In the genomic region with DNA sequence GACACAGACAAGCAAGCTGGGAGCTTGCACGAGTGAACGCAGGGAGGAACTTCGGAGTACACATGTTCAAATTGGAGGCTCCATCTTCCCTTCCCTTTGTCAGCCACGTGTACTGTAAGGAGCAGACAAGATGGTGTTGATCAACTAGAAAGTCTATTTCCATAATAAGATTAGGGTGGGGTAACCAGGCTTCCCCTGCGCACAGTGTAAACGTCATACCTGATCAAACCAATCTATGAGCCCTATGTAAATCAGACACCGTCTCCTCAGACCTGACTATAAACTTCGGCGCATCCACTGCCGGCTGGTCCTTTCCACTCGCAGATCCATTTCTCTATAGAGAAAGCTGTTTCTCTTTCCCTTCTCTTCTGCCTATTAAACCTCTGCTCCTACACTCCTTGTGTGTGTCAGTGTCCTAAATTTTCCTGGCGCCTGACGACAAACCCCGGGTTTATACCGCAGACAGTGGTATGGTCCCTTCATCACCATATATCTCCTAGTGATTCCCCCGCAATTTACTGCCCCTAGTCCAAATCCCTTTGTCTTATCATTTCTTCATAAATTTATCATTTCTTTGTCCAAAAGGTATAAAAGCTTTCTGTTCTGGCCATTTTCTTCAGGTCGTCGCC, we compare ENCODE assay signal across 12 cellular contexts. TPM values are rescaled to one million over a fixed set of nuclear protein-coding genes. Genes with fewer than 3 reads are reported as not detected.
DNase-seq lines count a peak whose midpoint lies in the region; ATAC-seq and TF ChIP-seq lines count a peak whose summit lies in the region.
"Had no signal": no experiment of that assay in that cellular context is flagged by ENCODE, and none has a peak within 500 bp of the region (broad histone marks: within the 10 kb centered on the region; RNA-seq: fewer than 3 reads in every experiment).

No MANE protein-coding gene starts in this region.

- intact Hi-C loops in mammary epithelial cell (cut with micrococcal nuclease), result loop anchor here (5.0 to 10.0 kb wide), 3 partner anchors 793 to 1103 kb away; a partner anchor contains a TSS

- no peak overlapping the region for H3K4me2 ChIP-seq in mammary epithelial cell (ENCODE audit: insufficient read depth, low read depth, low read length)

- in situ Hi-C loops in mammary epithelial cell (cut with MboI; ENCODE audit: low sequenced_read_pairs in 2 of 2), result loop anchor here (10.0 to 25.0 kb wide), 3 partner anchors 310 to 1010 kb away; a partner anchor contains a TSS

- H3K36me3 ChIP-seq in mammary epithelial cell (ENCODE audit: insufficient read depth, low read length), result no peaks in the 10 kb centered on the region
- H3K36me3 ChIP-seq in stomach smooth muscle (ENCODE audit: control insufficient read depth in 2 of 2, insufficient read depth in 2 of 2, low read length in 2 of 2), result no peaks in the 10 kb centered on the region

- dilution Hi-C loops in mammary epithelial cell (cut with HindIII; ENCODE audit: low sequenced_read_pairs), result no loop called here

- no peaks in the 10 kb centered on the region for H3K79me2 ChIP-seq in mammary epithelial cell (ENCODE audit: insufficient read depth, low read length)

- H3K27ac ChIP-seq in mammary epithelial cell (ENCODE audit: insufficient read depth, low read depth, low read length) (no peak overlapping the region), stomach smooth muscle (ENCODE audit: low read length) (no peak overlapping the region)

- CTCF ChIA-PET in mammary epithelial cell (lab: Charles Lee; ENCODE audit: low non-redundant PET), result no interaction called here

- H3K27me3 ChIP-seq in mammary epithelial cell (ENCODE audit: insufficient read depth, low read length) (no peaks in the 10 kb centered on the region), stomach smooth muscle (ENCODE audit: control insufficient read depth in 1 of 2, insufficient read depth in 2 of 2, low read length in 2 of 2) (no peaks in the 10 kb centered on the region)

- H3K4me1 ChIP-seq in mammary epithelial cell (ENCODE audit: insufficient read depth, low read length) (peaks cover 7% of the 10 kb centered on the region), stomach smooth muscle (ENCODE audit: control insufficient read depth, insufficient read depth, low read length) (peaks cover 5% of the 10 kb centered on the region)

- TF ChIP-seq CTCF in mammary epithelial cell (conservative IDR thresholded peaks at IDR 0.05 in 1 of 2, IDR thresholded peaks at IDR 0.05 in 1 of 2; ENCODE audit: extremely low read depth in 1 of 2, insufficient read depth in 1 of 2, low read depth in 1 of 2, low read length in 2 of 2), result no peak

- no peak for ATAC-seq in GM18909 (IDR thresholded peaks at IDR 0.05; ENCODE audit: poor library complexity, unreplicated experiment)

- BruUV-seq in mammary epithelial cell (replicated peaks; lab: Mats Ljungman, UMichigan), result no TSS peak

- no peak overlapping the region for H3K9ac ChIP-seq in mammary epithelial cell (ENCODE audit: insufficient read depth, low read length)
- H3K9ac ChIP-seq in stomach smooth muscle (ENCODE audit: low read length in 2 of 2), result peak overlapping the region in 1 of 2 donors; percentile 25

- peak; percentile 7 for DNase-seq in NCI-H2029 (lab: John Stamatoyannopoulos, UW)
- no peak for DNase-seq in NCI-H2029 treated with DMSO at 0.1 percent for 48 hours (lab: John Stamatoyannopoulos, UW)
- DNase-seq in NCI-H510A treated with DMSO at 0.1 percent for 48 hours (lab: John Stamatoyannopoulos, UW), result peak; percentile 78
- no peak for DNase-seq in mammary epithelial cell
- no peak for DNase-seq in HuH-7.5 (ENCODE audit: low spot score)
- DNase-seq in activated T-cell treated with anti-CD3 and anti-CD28 coated beads, Interleukin-2, amount 50 U/mL, for 48 hours, result no peak
- DNase-seq: ACHN, activated gamma-delta T cell treated with Interleukin-2 at 50 U/mL for 16 hours, NCI-H446, substantia nigra had no signal

- H3K4me3 ChIP-seq in mammary epithelial cell (replicated peaks in 1 of 3; ENCODE audit: insufficient read depth in 1 of 3, low read depth in 2 of 3, low read length in 3 of 3) (no peak overlapping the region), stomach smooth muscle (ENCODE audit: low read length in 2 of 2) (peak overlapping the region; percentile 8 to 13)

- peak overlapping the region; percentile 85 for H2AFZ ChIP-seq in mammary epithelial cell (ENCODE audit: low read depth, low read length)

- 94% methylated on average over 17 of the region's 18 CpGs for WGBS in mammary epithelial cell (ENCODE audit: low coverage, missing lambda C conversion rate)

- H4K20me1 ChIP-seq in mammary epithelial cell (ENCODE audit: insufficient read depth, low read length), result no peaks in the 10 kb centered on the region

- H3K9me3 ChIP-seq in mammary epithelial cell (replicated peaks; ENCODE audit: insufficient read depth, low read length), result no peaks in the 10 kb centered on the region
- no peaks in the 10 kb centered on the region for H3K9me3 ChIP-seq in stomach smooth muscle (ENCODE audit: control insufficient read depth in 2 of 2, low read length in 2 of 2)

RNA-seq across cellular contexts. Expression of a gene that starts 7.5 kb away (rescaled TPM):
- 1 to 10 TPM; 2.1 to 2.5 TPM for total RNA-seq in mammary epithelial cell
- polyA plus RNA-seq in mammary epithelial cell, result 0.74 TPM
- 2.8 TPM for polyA minus RNA-seq in mammary epithelial cell

Comparison
In these comparisons a context has a peak if more than half of its experiments do, and no peak if none do; other contexts are left out.
1. DNase-seq: peak in NCI-H2029 (single experiment) and NCI-H510A treated with DMSO at 0.1 percent for 48 hours (single experiment); none in NCI-H2029 treated with DMSO at 0.1 percent for 48 hours (single experiment), mammary epithelial cell (single experiment), HuH-7.5 (single experiment) and activated T-cell treated with anti-CD3 and anti-CD28 coated beads, Interleukin-2, amount 50 U/mL, for 48 hours (0 of 2).
2. H3K4me3 ChIP-seq: peak in stomach smooth muscle (2 of 2); none in mammary epithelial cell (0 of 3).